In genomic region chr1:87435484-87435883, GRCh38 we compare ENCODE assay signal across 11 cellular contexts.
DNase-seq lines count a peak whose midpoint lies in the region; ATAC-seq, FAIRE-seq and TF ChIP-seq lines count a peak whose summit lies in the region.
"Had no signal": no experiment of that assay in that cellular context is flagged by ENCODE, and none has a peak within 500 bp of the region (broad histone marks: within the 10 kb centered on the region; RNA-seq: fewer than 3 reads in every experiment).

No MANE protein-coding gene starts in this region.

- no peak for TF ChIP-seq CTCF in K562 (IDR thresholded peaks at IDR 0.05 in 2 of 3, conservative IDR thresholded peaks at IDR 0.05 in 1 of 3; ENCODE audit: insufficient read depth in 2 of 3, low read depth in 1 of 3, low read length in 3 of 3)
- TF ChIP-seq CTCF in osteoblast (IDR thresholded peaks at IDR 0.05; ENCODE audit: extremely low read depth, low read depth, low read length) = no peak
- no peak for TF ChIP-seq CTCF in gastrocnemius medialis (IDR thresholded peaks at IDR 0.05 in 4 of 5, conservative IDR thresholded peaks at IDR 0.05 in 1 of 5)

- DNase-seq in K562 (ENCODE audit: extremely low read depth in 1 of 4, low spot score in 3 of 4) = peak; percentile 65 to 89 (median 70)
- DNase-seq in osteoblast (ENCODE audit: insufficient read length, low spot score, missing footprints) = peak; percentile 23
- no peak for DNase-seq in DMS153 (lab: John Stamatoyannopoulos, UW)
- no peak for DNase-seq in gastrocnemius medialis
- DNase-seq: activated naive CD8-positive, alpha-beta T cell treated with anti-CD3 and anti-CD28 coated beads, Interleukin-2, amount 10 ng/mL, durations not matched to agents 7 days and 5 days; DMS79 treated with DMSO at 0.1 percent for 48 hours; NCI-H1092 treated with DMSO at 0.1 percent for 48 hours had no signal

- H4K20me1 ChIP-seq in K562 (replicated peaks; ENCODE audit: control insufficient read depth, insufficient read depth, low read length) (no peaks in the 10 kb centered on the region), osteoblast (ENCODE audit: insufficient read depth, low read length) (no peaks in the 10 kb centered on the region)

- no peaks in the 10 kb centered on the region; a peak in 1 of 5 replicates for H3K27me3 ChIP-seq in K562 (ENCODE audit: control insufficient read depth in 2 of 2, insufficient read depth in 2 of 2, low read length in 2 of 2)
- no peaks in the 10 kb centered on the region for H3K27me3 ChIP-seq in osteoblast (ENCODE audit: insufficient read depth, low read length)
- no peaks in the 10 kb centered on the region for H3K27me3 ChIP-seq in gastrocnemius medialis

- TF ChIP-seq POLR2A in K562 (conservative IDR thresholded peaks at IDR 0.05) (no peak), gastrocnemius medialis (IDR thresholded peaks at IDR 0.05) (no peak)

- H2AFZ ChIP-seq in K562 (ENCODE audit: low read depth, low read length) (no peak overlapping the region), osteoblast (ENCODE audit: low read length) (no peak overlapping the region)

- CTCF ChIA-PET in K562 (lab: Yijun Ruan, JAX; ENCODE audit: low intra/inter-chr PET ratio) = no interaction called here

- H3K9me1 ChIP-seq in K562 (ENCODE audit: control insufficient read depth, insufficient read depth, low read length) = no peaks in the 10 kb centered on the region

- TF ChIP-seq RAD21 in K562 (CRISPR knock-in tag; conservative IDR thresholded peaks at IDR 0.05 in 1 of 2, IDR thresholded peaks at IDR 0.05 in 1 of 2) = peak in 1 of 2 experiments; percentile 17; a peak in 1 of 4 replicates

- TF ChIP-seq EP300 in K562 (IDR thresholded peaks at IDR 0.05; ENCODE audit: low read length) = peak; percentile 88

- FAIRE-seq in K562 (lab: Jason Lieb, UNC) = peak; percentile 95

- POLR2A ChIA-PET in K562 (lab: Yijun Ruan, JAX) = no interaction called here

- H3K27ac ChIP-seq in K562 (ENCODE audit: extremely low read depth, low read depth, low read length) (no peak overlapping the region; the same call in 2 of the 3 replicates), osteoblast (ENCODE audit: low read depth, low read length) (no peak overlapping the region), gastrocnemius medialis (no peak overlapping the region)
- H3K27ac ChIP-seq: VCaP had no signal

- WGBS in K562 (ENCODE audit: insufficient coverage, low coverage, missing lambda C conversion rate) = 0% methylated on average over 8 of the region's 8 CpGs

- no peak overlapping the region for H3K9ac ChIP-seq in K562 (ENCODE audit: insufficient read depth in 1 of 2, low read depth in 2 of 2, low read length in 2 of 2)

- peak; percentile 46 for ATAC-seq in GM21786 (IDR thresholded peaks at IDR 0.05; ENCODE audit: unreplicated experiment)
- ATAC-seq in HG03469 (IDR thresholded peaks at IDR 0.05; ENCODE audit: unreplicated experiment) = peak; percentile 42
- peak; percentile 99 for ATAC-seq in K562
- ATAC-seq in HG02798 (IDR thresholded peaks at IDR 0.05; ENCODE audit: poor library complexity, unreplicated experiment) = no peak
- no peak for ATAC-seq in gastrocnemius medialis

- H3K9me3 ChIP-seq in K562 (replicated peaks; ENCODE audit: control insufficient read depth, insufficient read depth, low read depth, low read length) (no peaks in the 10 kb centered on the region), osteoblast (ENCODE audit: low read depth, low read length) (no peaks in the 10 kb centered on the region), gastrocnemius medialis (no peaks in the 10 kb centered on the region)

- H3K4me3 ChIP-seq in K562 (no peak overlapping the region), osteoblast (ENCODE audit: insufficient read depth, low read length) (no peak overlapping the region), gastrocnemius medialis (no peak overlapping the region)

- H3K4me1 ChIP-seq in K562 (replicated peaks in 1 of 2; ENCODE audit: control insufficient read depth in 2 of 2, insufficient read depth in 2 of 2, low read length in 2 of 2) (peaks cover 0 to 16% of the 10 kb centered on the region in 2 experiments; a peak in 3 of 5 replicates), osteoblast (ENCODE audit: insufficient read depth, low read length) (no peaks in the 10 kb centered on the region), gastrocnemius medialis (peaks cover 0 to 10% of the 10 kb centered on the region in 2 donors)

- in situ Hi-C loops in K562 (cut with MboI) = no loop called here
- in situ Hi-C loops in gastrocnemius medialis (cut with MboI; ENCODE audit: low sequenced_read_pairs in 4 of 4) = no loop called here

- peak overlapping the region; percentile 53 for H3K4me2 ChIP-seq in K562 (ENCODE audit: insufficient read depth, low read length)
- H3K4me2 ChIP-seq in osteoblast (ENCODE audit: insufficient read depth, low read length) = no peak overlapping the region

- no peaks in the 10 kb centered on the region for H3K36me3 ChIP-seq in K562 (ENCODE audit: control insufficient read depth, insufficient read depth, low read length)
- no peaks in the 10 kb centered on the region for H3K36me3 ChIP-seq in osteoblast (ENCODE audit: insufficient read depth, low read length)
- H3K36me3 ChIP-seq in gastrocnemius medialis = no peaks in the 10 kb centered on the region

- BruUV-seq in K562 (replicated peaks; lab: Mats Ljungman, UMichigan) = no TSS peak

- H3K79me2 ChIP-seq in K562 (ENCODE audit: control insufficient read depth, insufficient read depth, low read length) = no peaks in the 10 kb centered on the region
- no peaks in the 10 kb centered on the region for H3K79me2 ChIP-seq in osteoblast (ENCODE audit: insufficient read depth, low read length)

- intact Hi-C loops in K562 (cut with micrococcal nuclease) (no loop called here), gastrocnemius medialis (cut with DNase I; ENCODE audit: low total_unique reads) (no loop called here)

TF ChIP-seq in K562, 482 proteins besides CTCF, POLR2A, EP300 and RAD21 (continues in another document):
- peak; percentile 55 for TF ChIP-seq MEIS2 (IDR thresholded peaks at IDR 0.05; ENCODE audit: partially characterized antibody)
- TF ChIP-seq WHSC1 (IDR thresholded peaks at IDR 0.05; ENCODE audit: low read length) = no peak
- no peak for TF ChIP-seq PHB (CRISPR knock-in tag; IDR thresholded peaks at IDR 0.05)
- TF ChIP-seq FOSL1 (tag; conservative IDR thresholded peaks at IDR 0.05) = peak; percentile 96
- peak in 1 of 2 experiments; percentile 88; a peak in 2 of 4 replicates for TF ChIP-seq TBL1XR1 (IDR thresholded peaks at IDR 0.05; ENCODE audit: low read length in 2 of 2)
- TF ChIP-seq NCOR1 (IDR thresholded peaks at IDR 0.05) = peak; percentile 93
- no peak for TF ChIP-seq KDM4B (IDR thresholded peaks at IDR 0.05; ENCODE audit: borderline replicate concordance in 2 of 2, low read depth in 1 of 2)
- TF ChIP-seq ZNF282 (CRISPR knock-in tag; IDR thresholded peaks at IDR 0.05) = no peak
- TF ChIP-seq KLF16 (IDR thresholded peaks at IDR 0.05) = peak; percentile 70
- no peak for TF ChIP-seq SAFB (IDR thresholded peaks at IDR 0.05; ENCODE audit: borderline replicate concordance, low read depth, low read length)
- peak; percentile 48; the same call in 1 of the 2 replicates for TF ChIP-seq CEBPG (CRISPR knock-in tag; IDR thresholded peaks at IDR 0.05)
- TF ChIP-seq CEBPG (tag; conservative IDR thresholded peaks at IDR 0.05 in 1 of 2, IDR thresholded peaks at IDR 0.05 in 1 of 2) = peak in 1 of 2 experiments; percentile 78; a peak in 2 of 4 replicates
- peak; percentile 83 to 88 for TF ChIP-seq KDM1A (IDR thresholded peaks at IDR 0.05)
- no peak for TF ChIP-seq THAP7 (CRISPR knock-in tag; IDR thresholded peaks at IDR 0.05)
- no peak for TF ChIP-seq ZBED1 (IDR thresholded peaks at IDR 0.05)
- 0 out of 2 replicates have a peak, but pooled peaks have one; percentile 14 for TF ChIP-seq CEBPB (tag; IDR thresholded peaks at IDR 0.05)
- TF ChIP-seq ARNT (IDR thresholded peaks at IDR 0.05) = 0 out of 4 replicates have a peak, but pooled peaks of 1 of the 2 experiments have one; percentile 43
- TF ChIP-seq ZNF165 (CRISPR knock-in tag; IDR thresholded peaks at IDR 0.05; ENCODE audit: borderline replicate concordance) = no peak
- no peak for TF ChIP-seq ZFP91 (CRISPR knock-in tag; IDR thresholded peaks at IDR 0.05)
- TF ChIP-seq PHF21A (IDR thresholded peaks at IDR 0.05; ENCODE audit: borderline replicate concordance, low read depth) = no peak; the same call in 1 of the 2 replicates
- TF ChIP-seq HCFC1 (IDR thresholded peaks at IDR 0.05; ENCODE audit: low read depth, low read length) = no peak
- no peak for TF ChIP-seq ZNF699 (CRISPR knock-in tag; IDR thresholded peaks at IDR 0.05; ENCODE audit: insufficient replicate concordance)
- TF ChIP-seq NCOA1 (IDR thresholded peaks at IDR 0.05; ENCODE audit: low read depth) = peak; percentile 58; the same call in 1 of the 2 replicates

Comparison
In these comparisons a context has a peak if more than half of its experiments do, and no peak if none do; other contexts are left out.
1. ATAC-seq: peak in GM21786 (single experiment), HG03469 (single experiment) and K562 (single experiment); none in HG02798 (single experiment) and gastrocnemius medialis (0 of 2).
2. DNase-seq: peak in K562 (4 of 4) and osteoblast (single experiment); none in DMS153 (single experiment) and gastrocnemius medialis (0 of 2).